ENCODE assay signal across 12 cellular contexts in the genomic region with DNA sequence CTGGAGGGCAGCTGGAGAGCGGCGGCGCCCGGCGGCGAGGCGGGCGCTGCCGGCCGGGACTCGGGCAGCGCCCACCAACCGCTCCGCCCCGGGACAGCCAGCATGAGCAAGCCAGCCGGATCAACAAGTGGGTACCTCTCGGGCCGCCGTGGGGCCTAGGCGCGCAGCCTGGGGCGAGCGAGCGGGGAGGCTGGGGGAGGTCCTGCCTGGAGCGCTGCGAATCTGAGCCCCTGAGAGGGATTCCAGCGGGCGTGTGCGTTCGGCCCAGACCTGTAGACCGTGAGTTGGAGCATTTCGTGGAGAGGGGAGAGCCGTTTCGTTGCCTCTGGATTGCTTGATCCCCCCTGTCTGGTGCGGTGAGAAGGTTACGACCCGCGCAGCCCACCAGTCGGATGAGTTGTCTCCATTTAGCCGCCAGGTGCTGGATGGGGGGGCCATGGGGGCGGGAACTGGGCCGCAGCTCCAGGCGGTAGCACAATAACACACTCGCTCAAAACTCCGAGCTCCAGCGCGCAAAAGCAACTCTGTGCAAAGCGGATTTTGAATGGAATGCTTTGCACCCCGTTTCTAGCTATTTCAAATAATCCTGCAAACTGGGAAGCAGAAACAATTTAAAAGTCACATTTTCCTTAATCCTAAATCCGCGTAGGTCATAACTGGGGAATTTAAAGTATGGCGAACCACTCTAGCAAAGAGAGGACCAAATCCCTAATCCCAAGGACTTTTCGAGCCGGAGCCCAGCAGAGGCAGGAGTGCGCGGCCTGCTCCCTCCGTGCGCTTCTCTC. TPM values are rescaled to one million over a fixed set of nuclear protein-coding genes. Genes with fewer than 3 reads are reported as not detected.
DNase-seq lines count a peak whose midpoint lies in the region; ATAC-seq, FAIRE-seq and TF ChIP-seq lines count a peak whose summit lies in the region.
"Had no signal": no experiment of that assay in that cellular context is flagged by ENCODE, and none has a peak within 500 bp of the region (broad histone marks: within the 10 kb centered on the region; RNA-seq: fewer than 3 reads in every experiment).

No MANE protein-coding gene starts in this region.

- H3K4me1 ChIP-seq in left ventricle myocardium inferior, result peaks cover 77% of the 10 kb centered on the region
- peaks cover 60% of the 10 kb centered on the region for H3K4me1 ChIP-seq in lower lobe of right lung
- H3K4me1 ChIP-seq in thoracic aorta (ENCODE audit: control insufficient read depth in 1 of 2, low read depth in 2 of 2), result peaks cover 26 to 47% of the 10 kb centered on the region in 2 donors

- ATAC-seq in lower lobe of right lung (no peak), thoracic aorta (ENCODE audit: insufficient number of reproducible peaks, low FRiP score, low read depth) (no peak)

- H3K27me3 ChIP-seq in left ventricle myocardium inferior (ENCODE audit: low read depth) (peaks cover 100% of the 10 kb centered on the region), lower lobe of right lung (ENCODE audit: low read depth) (peaks cover 100% of the 10 kb centered on the region), thoracic aorta (replicated peaks; ENCODE audit: insufficient read depth) (peaks cover 42% of the 10 kb centered on the region)

- no peaks in the 10 kb centered on the region for H3K9me3 ChIP-seq in left ventricle myocardium inferior (replicated peaks)
- H3K9me3 ChIP-seq in lower lobe of right lung, result no peaks in the 10 kb centered on the region
- no peaks in the 10 kb centered on the region for H3K9me3 ChIP-seq in thoracic aorta

- H3K27me3 Mint-ChIP-seq in activated naive CD8-positive, alpha-beta T cell, result peaks cover 50% of the 10 kb centered on the region

- H3K4me3 Mint-ChIP-seq in activated naive CD8-positive, alpha-beta T cell, result peak overlapping the region; percentile 74

- no peaks in the 10 kb centered on the region for H3K36me3 Mint-ChIP-seq in activated naive CD8-positive, alpha-beta T cell

- H3K27ac ChIP-seq in left ventricle myocardium inferior (replicated peaks) (no peak overlapping the region), lower lobe of right lung (no peak overlapping the region), thoracic aorta (no peak overlapping the region)

- FAIRE-seq in RCC 7860 (lab: Jason Lieb, UNC), result no peak
- FAIRE-seq in HTR-8/SVneo (lab: Jason Lieb, UNC), result no peak

- H3K4me3 ChIP-seq in left ventricle myocardium inferior, result peak overlapping the region; percentile 52
- H3K4me3 ChIP-seq in lower lobe of right lung, result peak overlapping the region; percentile 33
- H3K4me3 ChIP-seq in thoracic aorta, result peak overlapping the region; percentile 49

- DNase-seq in left ventricle myocardium inferior (no peak), cardiac septum (ENCODE audit: low spot score) (no peak), lower lobe of right lung (no peak), thoracic aorta (ENCODE audit: low spot score) (no peak), RCC 7860 (ENCODE audit: low spot score) (no peak), HTR-8/SVneo (ENCODE audit: insufficient read length, low spot score) (no peak)
- no peak for DNase-seq in NK-92 treated with Interleukin-12 subunit alpha and Interleukin-12 subunit beta, amount 100 ng/mL, for 24 hours (lab: John Stamatoyannopoulos, UW)
- DNase-seq: stimulated activated CD4-positive, alpha-beta T cell treated with anti-CD3 and anti-CD28 coated beads, Interleukin-1b, Interleukin-23, amount 100 ng/mL, for 48 hours had no signal

- H3K36me3 ChIP-seq in left ventricle myocardium inferior, result no peaks in the 10 kb centered on the region
- no peaks in the 10 kb centered on the region for H3K36me3 ChIP-seq in lower lobe of right lung
- H3K36me3 ChIP-seq in thoracic aorta, result no peaks in the 10 kb centered on the region

- H3K27ac Mint-ChIP-seq in activated naive CD8-positive, alpha-beta T cell, result no peak overlapping the region
- H3K27ac Mint-ChIP-seq: CD14-positive monocyte had no signal

- no peak for TF ChIP-seq CTCF in left ventricle myocardium inferior (IDR thresholded peaks at IDR 0.05; ENCODE audit: borderline replicate concordance)
- TF ChIP-seq CTCF in lower lobe of right lung (IDR thresholded peaks at IDR 0.05), result no peak
- TF ChIP-seq CTCF in thoracic aorta (IDR thresholded peaks at IDR 0.05), result no peak

- no peaks in the 10 kb centered on the region for H3K9me3 Mint-ChIP-seq in activated naive CD8-positive, alpha-beta T cell (ENCODE audit: low read depth)

- intact Hi-C loops in left ventricle myocardium inferior (cut with micrococcal nuclease) (no loop called here), cardiac septum (cut with DNase I) (loop anchor here (5.0 kb wide), 1 partner anchor 50 kb away; no protein-coding TSS in a partner anchor), lower lobe of right lung (cut with DNase I) (no loop called here)

- peaks cover 39% of the 10 kb centered on the region for H3K4me1 Mint-ChIP-seq in activated naive CD8-positive, alpha-beta T cell (ENCODE audit: low read depth)

RNA-seq across cellular contexts. Expression of gene NR2E1, which starts 1.0 kb away (rescaled TPM):
- total RNA-seq in left ventricle myocardium inferior (not detected), cardiac septum (0.08 TPM), lower lobe of right lung (not detected), thoracic aorta (not detected)
- total RNA-seq: mucosa of gallbladder, Right ventricle myocardium superior had no signal
